28 cellular contexts compared by ENCODE assay signal in the genomic region with DNA sequence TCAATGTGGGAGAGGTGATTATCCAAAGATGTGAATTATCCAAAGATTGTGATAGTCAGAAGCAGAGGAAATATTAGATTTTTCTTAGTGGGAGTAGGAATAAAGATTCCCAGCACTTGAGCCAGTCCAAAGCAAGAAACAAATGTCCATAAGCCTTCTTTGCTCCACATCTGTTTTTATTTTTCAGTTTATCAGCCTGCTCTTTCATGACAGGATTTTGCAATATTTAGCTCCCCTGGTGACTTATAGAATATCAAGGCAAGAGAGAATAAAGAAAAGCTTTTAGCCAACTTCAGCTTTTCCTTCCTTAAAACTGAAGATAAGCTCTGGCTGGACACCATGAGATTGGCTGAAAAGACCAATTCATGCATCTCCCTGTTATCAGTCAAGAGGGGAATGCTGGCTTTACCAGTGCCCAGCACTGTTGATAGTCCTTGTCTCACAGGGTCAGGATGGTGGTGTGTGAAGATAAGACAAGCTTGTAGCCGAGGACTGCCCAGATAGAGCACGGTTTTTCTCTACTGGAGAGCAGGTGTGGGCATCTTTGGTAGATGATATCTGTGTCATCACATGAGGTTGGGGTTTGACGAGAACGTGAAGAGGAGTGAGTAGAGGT.
DNase-seq lines count a peak whose midpoint lies in the region; ATAC-seq, FAIRE-seq and TF ChIP-seq lines count a peak whose summit lies in the region.
"Had no signal": no experiment of that assay in that cellular context is flagged by ENCODE, and none has a peak within 500 bp of the region (broad histone marks: within the 10 kb centered on the region; RNA-seq: fewer than 3 reads in every experiment).

No MANE protein-coding gene starts in this region.

- TF ChIP-seq CTCF in choroid plexus epithelial cell (conservative IDR thresholded peaks at IDR 0.05; ENCODE audit: low read depth, low read length), result no peak
- no peak for TF ChIP-seq CTCF in fibroblast of pulmonary artery (IDR thresholded peaks at IDR 0.05; ENCODE audit: low read length, missing control alignments)
- no peak for TF ChIP-seq CTCF in uterus (IDR thresholded peaks at IDR 0.05)
- TF ChIP-seq CTCF in Calu3 (IDR thresholded peaks at IDR 0.05; ENCODE audit: unreplicated experiment), result no peak

- CTCF ChIA-PET in Calu3 (lab: Charles Lee), result no interaction called here

- H3K27me3 Mint-ChIP-seq in Calu3 (ENCODE audit: unreplicated experiment), result no peaks in the 10 kb centered on the region
- H3K27me3 Mint-ChIP-seq in activated CD4-positive, alpha-beta T cell treated with anti-CD3 and anti-CD28 coated beads, Interleukin-2, amount 10 ng/mL, durations not matched to agents 24 days and 14 days, result no peaks in the 10 kb centered on the region
- H3K27me3 Mint-ChIP-seq: CD4-positive, alpha-beta memory T cell; IgD-negative memory B cell had no signal

- no peaks in the 10 kb centered on the region for H3K9me3 Mint-ChIP-seq in Calu3 (ENCODE audit: low read depth, unreplicated experiment)
- H3K9me3 Mint-ChIP-seq in activated CD4-positive, alpha-beta T cell treated with anti-CD3 and anti-CD28 coated beads, Interleukin-2, amount 10 ng/mL, durations not matched to agents 24 days and 14 days, result no peaks in the 10 kb centered on the region

- no peaks in the 10 kb centered on the region for H3K4me1 Mint-ChIP-seq in Calu3 (ENCODE audit: low read depth, unreplicated experiment)
- no peaks in the 10 kb centered on the region for H3K4me1 Mint-ChIP-seq in activated CD4-positive, alpha-beta T cell treated with anti-CD3 and anti-CD28 coated beads, Interleukin-2, amount 10 ng/mL, durations not matched to agents 24 days and 14 days
- H3K4me1 Mint-ChIP-seq: CD4-positive, alpha-beta memory T cell; IgD-negative memory B cell had no signal

- H3K36me3 ChIP-seq in uterus, result no peaks in the 10 kb centered on the region
- H3K36me3 ChIP-seq: BLaER1 treated with 17β-estradiol and CSF1 and Interleukin-3, amounts not matched to agents 10 nM and 100 nM; SJSA1 had no signal

- H3K4me3 ChIP-seq in choroid plexus epithelial cell (ENCODE audit: low read depth, low read length) (no peak overlapping the region), fibroblast of pulmonary artery (replicated peaks; ENCODE audit: low read depth, low read length) (no peak overlapping the region), uterus (no peak overlapping the region)
- H3K4me3 ChIP-seq: BLaER1 treated with 17β-estradiol and CSF1 and Interleukin-3, amounts not matched to agents 10 nM and 100 nM; SJSA1 had no signal

- no peak overlapping the region for H3K4me3 Mint-ChIP-seq in Calu3 (ENCODE audit: low read depth, unreplicated experiment)
- no peak overlapping the region for H3K4me3 Mint-ChIP-seq in activated CD4-positive, alpha-beta T cell treated with anti-CD3 and anti-CD28 coated beads, Interleukin-2, amount 10 ng/mL, durations not matched to agents 24 days and 14 days
- H3K4me3 Mint-ChIP-seq: CD4-positive, alpha-beta memory T cell; IgD-negative memory B cell had no signal

- no peaks in the 10 kb centered on the region for H3K4me1 ChIP-seq in uterus
- H3K4me1 ChIP-seq: BLaER1 treated with 17β-estradiol and CSF1 and Interleukin-3, amounts not matched to agents 10 nM and 100 nM; SJSA1 had no signal

- intact Hi-C loops in Right ventricle myocardium inferior (cut with DNase I) (no loop called here), cardiac septum (cut with DNase I) (no loop called here), uterus (cut with DNase I; ENCODE audit: low total_unique reads) (no loop called here), Calu3 (cut with micrococcal nuclease; ENCODE audit: unreplicated experiment) (no loop called here)
- intact Hi-C loops in activated CD4-positive, alpha-beta T cell treated with anti-CD3 and anti-CD28 coated beads, Interleukin-2, amount 10 ng/mL, durations not matched to agents 24 days and 14 days (cut with micrococcal nuclease), result no loop called here

- H3K36me3 Mint-ChIP-seq in Calu3 (ENCODE audit: insufficient read depth, unreplicated experiment), result no peaks in the 10 kb centered on the region
- H3K36me3 Mint-ChIP-seq in activated CD4-positive, alpha-beta T cell treated with anti-CD3 and anti-CD28 coated beads, Interleukin-2, amount 10 ng/mL, durations not matched to agents 24 days and 14 days (ENCODE audit: low read depth), result no peaks in the 10 kb centered on the region
- H3K36me3 Mint-ChIP-seq: CD4-positive, alpha-beta memory T cell had no signal

- H3K27ac ChIP-seq in uterus, result no peak overlapping the region
- H3K27ac ChIP-seq: 22Rv1; BLaER1 treated with 17β-estradiol and CSF1 and Interleukin-3, amounts not matched to agents 10 nM and 100 nM; SJSA1 had no signal

- no peak overlapping the region for H3K27ac Mint-ChIP-seq in Calu3 (ENCODE audit: unreplicated experiment)
- no peak overlapping the region for H3K27ac Mint-ChIP-seq in activated CD4-positive, alpha-beta T cell treated with anti-CD3 and anti-CD28 coated beads, Interleukin-2, amount 10 ng/mL, durations not matched to agents 24 days and 14 days
- H3K27ac Mint-ChIP-seq: CD4-positive, alpha-beta memory T cell; IgD-negative memory B cell had no signal

- peak; percentile 65 for FAIRE-seq in urothelium cell line (lab: Jason Lieb, UNC)
- FAIRE-seq: G401.6, GM18507 had no signal

- TF ChIP-seq POLR2A in uterus (IDR thresholded peaks at IDR 0.05), result no peak

- H3K27me3 ChIP-seq in uterus, result no peaks in the 10 kb centered on the region
- H3K27me3 ChIP-seq: BLaER1 treated with 17β-estradiol and CSF1 and Interleukin-3, amounts not matched to agents 10 nM and 100 nM; SJSA1 had no signal

- ATAC-seq in Right ventricle myocardium inferior, result peak; percentile 56
- ATAC-seq: HCT116, Panc1 had no signal

- no peaks in the 10 kb centered on the region for H3K9me3 ChIP-seq in uterus
- H3K9me3 ChIP-seq: BLaER1 treated with 17β-estradiol and CSF1 and Interleukin-3, amounts not matched to agents 10 nM and 100 nM had no signal

- DNase-seq in Right ventricle myocardium inferior (ENCODE audit: missing footprints) (no peak), cardiac septum (ENCODE audit: low spot score) (no peak), choroid plexus epithelial cell (ENCODE audit: low read depth) (peak; percentile 16), fibroblast of pulmonary artery (ENCODE audit: low read depth) (peak; percentile 69), urothelium cell line (ENCODE audit: low spot score) (no peak), uterus (no peak), Calu3 (no peak)
- no peak for DNase-seq in activated CD4-positive, alpha-beta T cell treated with anti-CD3 and anti-CD28 coated beads, Interleukin-2, amount 10 ng/mL, durations not matched to agents 24 days and 14 days
- DNase-seq: ACHN; CD4-positive, alpha-beta memory T cell; DMS153; GOT3; Karpas-422; MV-4-11; NCI-H1105 treated with DMSO at 0.1 percent for 48 hours; NCI-H2029 treated with DMSO at 0.1 percent for 48 hours; NCI-H226; NCI-H510A treated with DMSO at 0.1 percent for 48 hours; NCI-H774; NK-92 treated with Interleukin-12 subunit alpha and Interleukin-12 subunit beta, amount 100 ng/mL, for 24 hours had no signal

- no TSS peak for BruUV-seq in Calu3 (replicated peaks; lab: Mats Ljungman, UMichigan)

Comparison
In these comparisons a context has a peak if more than half of its experiments do, and no peak if none do; other contexts are left out.
1. DNase-seq: peak in choroid plexus epithelial cell (single experiment) and fibroblast of pulmonary artery (single experiment); none in Right ventricle myocardium inferior (single experiment), cardiac septum (single experiment), urothelium cell line (single experiment), uterus (0 of 2), Calu3 (single experiment) and activated CD4-positive, alpha-beta T cell treated with anti-CD3 and anti-CD28 coated beads, Interleukin-2, amount 10 ng/mL, durations not matched to agents 24 days and 14 days (single experiment).